In the genomic region with DNA sequence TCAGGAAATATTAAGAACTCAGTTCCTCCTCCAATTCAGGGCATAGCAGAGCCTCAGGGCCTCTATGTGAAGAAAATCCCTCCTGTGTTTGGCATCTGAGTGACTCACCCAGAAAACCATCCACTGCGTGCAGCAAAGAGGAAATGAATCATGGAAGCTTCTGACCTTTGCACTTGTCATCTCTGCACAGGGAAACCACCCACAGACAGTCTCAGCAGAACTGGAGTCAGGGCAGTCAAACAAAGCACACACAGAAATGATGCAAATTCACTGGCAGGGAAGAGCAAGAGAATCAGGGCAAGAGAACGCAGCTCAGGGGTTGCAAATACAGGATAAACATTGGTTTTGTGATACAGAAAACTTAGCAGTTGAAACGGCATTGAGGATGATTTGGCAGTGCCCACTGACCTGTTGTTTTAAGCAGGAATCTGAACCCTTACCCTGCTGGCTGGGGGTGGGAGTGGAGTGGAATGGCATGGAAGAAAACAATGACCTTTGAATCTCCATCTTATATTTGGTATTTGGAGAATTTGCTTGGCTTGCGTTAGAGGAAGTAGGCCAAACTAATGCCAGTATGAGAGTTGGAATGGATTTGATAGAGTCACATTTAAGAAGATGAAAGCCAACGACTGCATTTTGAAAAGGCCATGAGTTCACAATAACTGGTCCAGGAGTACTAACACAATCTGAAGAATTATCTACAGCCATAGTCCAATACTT, we compare ENCODE assay signal across 8 cellular contexts. TPM values are rescaled to one million over a fixed set of nuclear protein-coding genes. Genes with fewer than 3 reads are reported as not detected.
DNase-seq lines count a peak whose midpoint lies in the region; ATAC-seq, FAIRE-seq and TF ChIP-seq lines count a peak whose summit lies in the region.

No MANE protein-coding gene starts in this region.

- CTCF ChIA-PET in HepG2 (lab: Yijun Ruan, JAX; ENCODE audit: low intra/inter-chr PET ratio, low total read pairs) = interaction anchor here (0.9 kb wide), 1 partner anchor 355 kb away, joined by 3 read pairs; no protein-coding TSS in a partner anchor

- TF ChIP-seq EP300 in HepG2 (IDR thresholded peaks at IDR 0.05; ENCODE audit: low read depth in 2 of 2, low read length in 2 of 2) = peak; percentile 96 to 98
- TF ChIP-seq EP300 in HepG2 (CRISPR knock-in tag; IDR thresholded peaks at IDR 0.05; ENCODE audit: borderline replicate concordance) = peak; percentile 96

- peak overlapping the region; percentile 92 for H3K4me2 ChIP-seq in HepG2 (ENCODE audit: low read depth, low read length)

- H2AFZ ChIP-seq in HepG2 (ENCODE audit: low read length) = no peak overlapping the region

- H3K36me3 ChIP-seq in HepG2 (replicated peaks in 1 of 2; ENCODE audit: control insufficient read depth in 1 of 2, insufficient read depth in 2 of 2, low read length in 2 of 2) = no peaks in the 10 kb centered on the region

- POLR2A ChIA-PET in HepG2 (lab: Yijun Ruan, JAX) = interaction anchor here (0.6 to 3.4 kb wide), 20 partner anchors 9 to 355 kb away, joined by 3 to 45 read pairs (median 4); a partner anchor contains a TSS

- TF ChIP-seq RAD21 in HepG2 (CRISPR knock-in tag; IDR thresholded peaks at IDR 0.05) = peak; percentile 67; the same call in 1 of the 2 replicates

- H3K4me1 ChIP-seq in HepG2 (ENCODE audit: insufficient read depth, low read length) = peaks cover 85% of the 10 kb centered on the region

- peak overlapping the region; percentile 91 for H3K27ac ChIP-seq in HepG2 (ENCODE audit: extremely low read length, insufficient read depth, low read length)

- no peak for TF ChIP-seq CTCF in HepG2 (CRISPR knock-in tag; IDR thresholded peaks at IDR 0.05)

- peak; percentile 94 for ATAC-seq in HepG2

- no peaks in the 10 kb centered on the region for H3K27me3 ChIP-seq in HepG2 (ENCODE audit: control insufficient read depth in 1 of 2, insufficient read depth in 2 of 2, low read length in 2 of 2)

- H3K9me3 ChIP-seq in HepG2 (ENCODE audit: low read length) = no peaks in the 10 kb centered on the region

- TF ChIP-seq POLR2A in HepG2 (IDR thresholded peaks at IDR 0.05; ENCODE audit: insufficient read depth in 1 of 2, low read depth in 2 of 2, low read length in 2 of 2) = peak in 1 of 2 experiments; percentile 41; a peak in 3 of 4 replicates

- H3K4me3 ChIP-seq in HepG2 (replicated peaks in 1 of 3; ENCODE audit: insufficient read depth in 1 of 3, low read depth in 2 of 3, low read length in 3 of 3) = peak overlapping the region; percentile 7 to 51 (median 15); a peak in 3 of 6 replicates

- DNase-seq in G401 (ENCODE audit: low spot score) = peak; percentile 27
- peak; percentile 99 for DNase-seq in H4 (ENCODE audit: low spot score)
- DNase-seq in LoVo (ENCODE audit: low spot score) = peak; percentile 100
- DNase-seq in activated CD4-positive, CD25-positive, alpha-beta regulatory T cell (lab: John Stamatoyannopoulos, UW) = peak; percentile 31 to 42 (median 38)
- DNase-seq in central memory CD4-positive, alpha-beta T cell = peak; percentile 78
- peak; percentile 100 for DNase-seq in HepG2 (ENCODE audit: low spot score)
- peak; percentile 49 to 87 for DNase-seq in stimulated activated CD4-positive, alpha-beta T cell treated with anti-CD3 and anti-CD28 coated beads, Interleukin-4, amount 100 ng/mL, for 4 hours
- DNase-seq in NCI-H1092 treated with DMSO at 0.1 percent for 48 hours (lab: John Stamatoyannopoulos, UW) = no peak

- H4K20me1 ChIP-seq in HepG2 (ENCODE audit: insufficient read depth, low read length) = no peaks in the 10 kb centered on the region

- intact Hi-C loops in HepG2 (cut with micrococcal nuclease; ENCODE audit: unreplicated experiment) = loop anchor here (1.0 to 2.0 kb wide), 6 partner anchors 34 to 355 kb away; no protein-coding TSS in a partner anchor

- peak overlapping the region; percentile 75 for H3K9ac ChIP-seq in HepG2 (ENCODE audit: insufficient read depth, low read depth, low read length)

- no peaks in the 10 kb centered on the region for H3K79me2 ChIP-seq in HepG2 (ENCODE audit: insufficient read depth, low read length)

- in situ Hi-C loops in G401 (cut with HindIII; ENCODE audit: low sequenced_read_pairs) (no loop called here), HepG2 (cut with HindIII; ENCODE audit: extremely low pct_ligation_motif_present, low pct_unique_long_range_greater_than_20kb) (no loop called here)

- WGBS in HepG2 (ENCODE audit: low lambda C conversion rate) = 0% methylated on average over 5 of the region's 5 CpGs

- peak; percentile 98 for FAIRE-seq in HepG2 (lab: Jason Lieb, UNC)

- BruUV-seq in HepG2 (replicated peaks; lab: Mats Ljungman, UMichigan) = TSS peak; percentile 97

TF ChIP-seq in HepG2, 621 proteins besides CTCF, POLR2A, EP300 and RAD21 (continues in another document):
- TF ChIP-seq THYN1 (CRISPR knock-in tag; IDR thresholded peaks at IDR 0.05; ENCODE audit: borderline replicate concordance, low read depth) (no peak), SMARCC2 (IDR thresholded peaks at IDR 0.05) (peak; percentile 83; the same call in 1 of the 2 replicates), NR2C2 (CRISPR knock-in tag; IDR thresholded peaks at IDR 0.05; ENCODE audit: borderline replicate concordance) (peak; percentile 83), HNF4G (IDR thresholded peaks at IDR 0.05; ENCODE audit: borderline replicate concordance, low read depth, low read length) (peak; percentile 88), HNF4G (CRISPR knock-in tag; IDR thresholded peaks at IDR 0.05; ENCODE audit: borderline replicate concordance, low read depth) (peak; percentile 98), ETV6 (CRISPR knock-in tag; conservative IDR thresholded peaks at IDR 0.05) (peak; percentile 89; the same call in 1 of the 2 replicates), PHF21A (CRISPR knock-in tag; IDR thresholded peaks at IDR 0.05) (peak; percentile 60), ZNF552 (CRISPR knock-in tag; IDR thresholded peaks at IDR 0.05; ENCODE audit: borderline replicate concordance) (no peak), KLF15 (CRISPR knock-in tag; IDR thresholded peaks at IDR 0.05; ENCODE audit: borderline replicate concordance) (no peak), GLI4 (CRISPR knock-in tag; IDR thresholded peaks at IDR 0.05; ENCODE audit: borderline replicate concordance) (no peak), CEBPB (IDR thresholded peaks at IDR 0.05; ENCODE audit: borderline replicate concordance, low read depth, low read length) (peak; percentile 79), ARHGAP35 (CRISPR knock-in tag; IDR thresholded peaks at IDR 0.05; ENCODE audit: borderline replicate concordance) (no peak; the same call in 1 of the 2 replicates), ZNF451 (CRISPR knock-in tag; IDR thresholded peaks at IDR 0.05) (no peak)
- TF ChIP-seq, protein P1, sequence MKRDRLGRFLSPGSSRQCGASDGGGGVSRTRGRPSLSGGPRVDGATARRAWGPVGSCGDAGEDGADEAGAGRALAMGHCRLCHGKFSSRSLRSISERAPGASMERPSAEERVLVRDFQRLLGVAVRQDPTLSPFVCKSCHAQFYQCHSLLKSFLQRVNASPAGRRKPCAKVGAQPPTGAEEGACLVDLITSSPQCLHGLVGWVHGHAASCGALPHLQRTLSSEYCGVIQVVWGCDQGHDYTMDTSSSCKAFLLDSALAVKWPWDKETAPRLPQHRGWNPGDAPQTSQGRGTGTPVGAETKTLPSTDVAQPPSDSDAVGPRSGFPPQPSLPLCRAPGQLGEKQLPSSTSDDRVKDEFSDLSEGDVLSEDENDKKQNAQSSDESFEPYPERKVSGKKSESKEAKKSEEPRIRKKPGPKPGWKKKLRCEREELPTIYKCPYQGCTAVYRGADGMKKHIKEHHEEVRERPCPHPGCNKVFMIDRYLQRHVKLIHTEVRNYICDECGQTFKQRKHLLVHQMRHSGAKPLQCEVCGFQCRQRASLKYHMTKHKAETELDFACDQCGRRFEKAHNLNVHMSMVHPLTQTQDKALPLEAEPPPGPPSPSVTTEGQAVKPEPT (CRISPR knock-in tag; IDR thresholded peaks at IDR 0.05; ENCODE audit: low read depth) = no peak

RNA-seq across cellular contexts. Expression of a gene that starts 53.5 kb away (rescaled TPM):
- 3.5 and 3.7 TPM in 2 replicates for total RNA-seq in G401 (2014; rRNA removed; shearing (Covaris generic))
- total RNA-seq in H4 (2014; rRNA removed; shearing (Covaris generic)) = 19.5 and 25.1 TPM in 2 replicates
- total RNA-seq in HepG2 (2016; rRNA removed; fragmentation: Illumina TruSeq; extraction: Trizol) = 41.0 and 42.6 TPM in 2 replicates
- 17.8 and 19.6 TPM in 2 replicates for total RNA-seq in HepG2 (2016; cell fraction: cytosol; rRNA removed; fragmentation: Illumina TruSeq; extraction: Trizol; ENCODE audit: low read depth)
- total RNA-seq in HepG2 (2016; cell fraction: insoluble cytoplasmic fraction; rRNA removed; fragmentation: Illumina TruSeq; extraction: Trizol) = 40.7 and 41.0 TPM in 2 replicates
- total RNA-seq in HepG2 (2016; cell fraction: membrane; rRNA removed; fragmentation: Illumina TruSeq; extraction: Trizol) = 46.7 and 48.5 TPM in 2 replicates
- 48.4 and 49.5 TPM in 2 replicates for total RNA-seq in HepG2 (2016; cell fraction: nucleus; rRNA removed; fragmentation: Illumina TruSeq; extraction: Trizol)
- 30.5 and 33.8 TPM in 2 replicates for polyA plus RNA-seq in HepG2 (2011; rRNA removed)
- polyA plus RNA-seq in HepG2 (2011; cell fraction: cytosol; rRNA removed) = 25.4 and 27.1 TPM in 2 replicates
- 24.3 and 25.8 TPM in 2 replicates for polyA plus RNA-seq in HepG2 (2011; cell fraction: nucleus; rRNA removed)
- 19.1 and 25.3 TPM in 2 replicates for polyA plus RNA-seq in HepG2 (2012)
- 10.9 and 15.0 TPM in 2 replicates for polyA plus RNA-seq in HepG2 (2016; cell fraction: cytosol; fragmentation: Illumina TruSeq; extraction: Trizol; ENCODE audit: low read depth)
- 61.4 and 62.2 TPM in 2 replicates for polyA plus RNA-seq in HepG2 (2016; cell fraction: insoluble cytoplasmic fraction; fragmentation: Illumina TruSeq; extraction: Trizol; ENCODE audit: low read depth)
- polyA plus RNA-seq in HepG2 (2016; cell fraction: membrane; fragmentation: Illumina TruSeq; extraction: Trizol; ENCODE audit: low read depth) = 29.1 and 33.4 TPM in 2 replicates
- polyA plus RNA-seq in HepG2 (2016; cell fraction: nucleus; fragmentation: Illumina TruSeq; extraction: Trizol; ENCODE audit: insufficient read depth, low read depth) = 87.7 and 87.9 TPM in 2 replicates
- 3.0 and 40.9 TPM in 2 replicates for polyA minus RNA-seq in HepG2 (2011; rRNA and poly(A)+ RNA removed; ENCODE audit: low replicate concordance)
- 43.4 and 48.0 TPM in 2 replicates for polyA minus RNA-seq in HepG2 (2011; cell fraction: cytosol; rRNA and poly(A)+ RNA removed)
- 53.5 and 53.8 TPM in 2 replicates for polyA minus RNA-seq in HepG2 (2011; cell fraction: nucleus; rRNA and poly(A)+ RNA removed)
